In genomic region chr14:50615566-50615965, GRCh38 we compare ENCODE assay signal across 14 cellular contexts.
"Had no signal": no experiment of that assay in that cellular context is flagged by ENCODE, and none has a peak within 500 bp of the region (broad histone marks: within the 10 kb centered on the region; RNA-seq: fewer than 3 reads in every experiment).

No MANE protein-coding gene starts in this region.

- ATAC-seq: heart right ventricle; naive thymus-derived CD8-positive, alpha-beta T cell; right cardiac atrium had no signal

- H3K4me1 ChIP-seq: suprapubic skin, upper lobe of left lung had no signal

- H3K27me3 ChIP-seq: heart right ventricle, suprapubic skin, upper lobe of left lung had no signal

- H3K9me3 ChIP-seq: suprapubic skin, upper lobe of left lung had no signal

- DNase-seq: activated CD4-positive, CD25-positive, alpha-beta regulatory T cell treated with anti-CD3 and anti-CD28 coated beads, Interleukin-2, amount 50 U/mL, for 72 hours; activated naive CD8-positive, alpha-beta T cell treated with anti-CD3 and anti-CD28 coated beads, Interleukin-2, amount 10 ng/mL, durations not matched to agents 7 days and 5 days; erythroblast; heart right ventricle; naive thymus-derived CD8-positive, alpha-beta T cell; right cardiac atrium; stimulated activated CD4-positive, alpha-beta T cell treated with anti-CD3 and anti-CD28 coated beads, Interleukin-4, amount 100 ng/mL, for 4 hours; stimulated activated CD8-positive, alpha-beta memory T cell treated with anti-CD3 and anti-CD28 coated beads, Interleukin-4, amount 100 ng/mL, for 48 hours; stimulated activated naive CD4-positive, alpha-beta T cell treated with Interleukin-2 at 50 U/mL for 16 hours; T-helper 1 cell; T1000; upper lobe of left lung had no signal

- H3K4me3 ChIP-seq: heart right ventricle, smooth muscle cell, suprapubic skin, upper lobe of left lung had no signal

- H3K27ac ChIP-seq: heart right ventricle, suprapubic skin, upper lobe of left lung had no signal
